ENCODE assay signal across 9 cellular contexts in genomic region chr9:131271506-131271931, GRCh38. TPM values are rescaled to one million over a fixed set of nuclear protein-coding genes. Genes with fewer than 3 reads are reported as not detected.
DNase-seq lines count a peak whose midpoint lies in the region; ATAC-seq and TF ChIP-seq lines count a peak whose summit lies in the region.
"Had no signal": no experiment of that assay in that cellular context is flagged by ENCODE, and none has a peak within 500 bp of the region (broad histone marks: within the 10 kb centered on the region; RNA-seq: fewer than 3 reads in every experiment).

No MANE protein-coding gene starts in this region.

- peaks cover 0 to 8% of the 10 kb centered on the region in 2 donors for H3K27me3 ChIP-seq in left lung
- H3K27me3 ChIP-seq in thymus (ENCODE audit: control insufficient read depth, insufficient read depth), result no peaks in the 10 kb centered on the region

- WGBS in thymus, result 32% methylated on average over 6 of the region's 6 CpGs

- H3K9me3 ChIP-seq in left lung (no peaks in the 10 kb centered on the region), thymus (ENCODE audit: control insufficient read depth) (no peaks in the 10 kb centered on the region)

- no peak for TF ChIP-seq CTCF in left lung (IDR thresholded peaks at IDR 0.05)

- H3K4me3 ChIP-seq in left lung (peak overlapping the region in 1 of 2 donors; percentile 18), thymus (ENCODE audit: low read length) (peak overlapping the region; percentile 4)

- CTCF ChIA-PET in activated CD8-positive, alpha-beta memory T cell treated with anti-CD3 and anti-CD28 coated beads, Interleukin-2, amount 10 ng/mL, durations not matched to agents 7 days and 5 days (lab: Charles Lee), result interaction anchor here (0.8 to 11.9 kb wide), 6 partner anchors 16 to 469 kb away, joined by 3 to 177 read pairs (median 4); partner anchors contain the start of gene RAPGEF1
- CTCF ChIA-PET in activated naive CD4-positive, alpha-beta T cell treated with anti-CD3 and anti-CD28 coated beads for 36 hours (lab: Charles Lee), result interaction anchor here (1.1 to 2.3 kb wide), 3 partner anchors 15 to 93 kb away, joined by 4 to 12 read pairs (median 10); no protein-coding TSS in a partner anchor

- H3K4me1 Mint-ChIP-seq in activated CD8-positive, alpha-beta memory T cell treated with anti-CD3 and anti-CD28 coated beads, Interleukin-2, amount 10 ng/mL, durations not matched to agents 7 days and 5 days, result peaks cover 46% of the 10 kb centered on the region
- peaks cover 45% of the 10 kb centered on the region for H3K4me1 Mint-ChIP-seq in activated naive CD4-positive, alpha-beta T cell treated with anti-CD3 and anti-CD28 coated beads for 36 hours (ENCODE audit: low read depth)

- no peaks in the 10 kb centered on the region for H3K36me3 ChIP-seq in left lung
- H3K36me3 ChIP-seq in thymus (ENCODE audit: control insufficient read depth, insufficient read depth), result peaks cover 8% of the 10 kb centered on the region

- no peaks in the 10 kb centered on the region for H3K9me3 Mint-ChIP-seq in activated CD8-positive, alpha-beta memory T cell treated with anti-CD3 and anti-CD28 coated beads, Interleukin-2, amount 10 ng/mL, durations not matched to agents 7 days and 5 days (ENCODE audit: low read depth)
- no peaks in the 10 kb centered on the region for H3K9me3 Mint-ChIP-seq in activated naive CD4-positive, alpha-beta T cell treated with anti-CD3 and anti-CD28 coated beads for 36 hours

- intact Hi-C loops in activated naive CD4-positive, alpha-beta T cell treated with anti-CD3 and anti-CD28 coated beads for 36 hours (cut with micrococcal nuclease), result loop anchor here (2.0 to 10.0 kb wide), 6 partner anchors 126 to 1437 kb away; partner anchors contain the start of genes C9orf78, NUP214 and USP20
- intact Hi-C loops in left lung (cut with DNase I), result no loop called here

- no peaks in the 10 kb centered on the region for H3K27me3 Mint-ChIP-seq in activated CD8-positive, alpha-beta memory T cell treated with anti-CD3 and anti-CD28 coated beads, Interleukin-2, amount 10 ng/mL, durations not matched to agents 7 days and 5 days
- no peaks in the 10 kb centered on the region for H3K27me3 Mint-ChIP-seq in activated naive CD4-positive, alpha-beta T cell treated with anti-CD3 and anti-CD28 coated beads for 36 hours (ENCODE audit: low read depth)

- peak overlapping the region; percentile 99 for H3K4me3 Mint-ChIP-seq in activated CD8-positive, alpha-beta memory T cell treated with anti-CD3 and anti-CD28 coated beads, Interleukin-2, amount 10 ng/mL, durations not matched to agents 7 days and 5 days
- peak overlapping the region; percentile 96 for H3K4me3 Mint-ChIP-seq in activated naive CD4-positive, alpha-beta T cell treated with anti-CD3 and anti-CD28 coated beads for 36 hours

- H3K36me3 Mint-ChIP-seq in activated CD8-positive, alpha-beta memory T cell treated with anti-CD3 and anti-CD28 coated beads, Interleukin-2, amount 10 ng/mL, durations not matched to agents 7 days and 5 days, result peaks cover 56% of the 10 kb centered on the region
- H3K36me3 Mint-ChIP-seq in activated naive CD4-positive, alpha-beta T cell treated with anti-CD3 and anti-CD28 coated beads for 36 hours (ENCODE audit: low read depth), result peaks cover 45% of the 10 kb centered on the region

- H3K4me1 ChIP-seq in left lung, result peaks cover 4 to 82% of the 10 kb centered on the region in 2 donors
- H3K4me1 ChIP-seq in thymus (ENCODE audit: control insufficient read depth, insufficient read depth, low read length), result peaks cover 38% of the 10 kb centered on the region

- ATAC-seq in activated CD8-positive, alpha-beta memory T cell treated with anti-CD3 and anti-CD28 coated beads, Interleukin-2, amount 10 ng/mL, durations not matched to agents 7 days and 5 days, result no peak
- no peak for ATAC-seq in left lung

- peak overlapping the region; percentile 85 to 87 for H3K27ac ChIP-seq in left lung
- peak overlapping the region; percentile 98 for H3K27ac ChIP-seq in thymus (ENCODE audit: low read depth)

- no peak for DNase-seq in activated CD8-positive, alpha-beta memory T cell treated with anti-CD3 and anti-CD28 coated beads, Interleukin-2, amount 10 ng/mL, durations not matched to agents 7 days and 5 days
- DNase-seq in activated CD8-positive, alpha-beta memory T cell treated with anti-CD3 and anti-CD28 coated beads for 24 hours, result no peak
- peak; percentile 52 for DNase-seq in activated naive CD4-positive, alpha-beta T cell treated with anti-CD3 and anti-CD28 coated beads for 36 hours
- DNase-seq in left lung (no peak), OCI-M2 (lab: John Stamatoyannopoulos, UW; ENCODE audit: unreplicated experiment) (no peak), germinal center (ENCODE audit: low spot score) (no peak)
- DNase-seq in effector CD8-positive, alpha-beta T cell (lab: John Stamatoyannopoulos, UW), result no peak
- DNase-seq: NCI-H1436 had no signal

- peak overlapping the region; percentile 92 for H3K27ac Mint-ChIP-seq in activated CD8-positive, alpha-beta memory T cell treated with anti-CD3 and anti-CD28 coated beads, Interleukin-2, amount 10 ng/mL, durations not matched to agents 7 days and 5 days
- peak overlapping the region; percentile 99 for H3K27ac Mint-ChIP-seq in activated naive CD4-positive, alpha-beta T cell treated with anti-CD3 and anti-CD28 coated beads for 36 hours

RNA-seq across cellular contexts. Expression of gene FAM78A, which starts 4.8 kb away (rescaled TPM):
- 10 to 100 TPM; 76.8 to 80.0 TPM for total RNA-seq in activated CD8-positive, alpha-beta memory T cell treated with anti-CD3 and anti-CD28 coated beads, Interleukin-2, amount 10 ng/mL, durations not matched to agents 7 days and 5 days
- total RNA-seq in activated naive CD4-positive, alpha-beta T cell treated with anti-CD3 and anti-CD28 coated beads for 36 hours, result 10 to 100 TPM; 24.1 to 24.7 TPM
- total RNA-seq in left lung, result 10 to 100 TPM in 1 of 2 donors, 1 to 10 TPM in 1; 7.8 to 18.1 TPM
- 28.2 TPM for polyA plus RNA-seq in thymus

RNA-seq across cellular contexts. Expression of gene PLPP7, which starts 18.0 kb away (rescaled TPM):
- total RNA-seq in activated CD8-positive, alpha-beta memory T cell treated with anti-CD3 and anti-CD28 coated beads, Interleukin-2, amount 10 ng/mL, durations not matched to agents 7 days and 5 days, result not detected
- under 1 TPM; 0.25 to 0.26 TPM for total RNA-seq in activated naive CD4-positive, alpha-beta T cell treated with anti-CD3 and anti-CD28 coated beads for 36 hours
- 1 to 10 TPM; 1.6 to 2.3 TPM for total RNA-seq in left lung
- 0.96 TPM for polyA plus RNA-seq in thymus
